In the genomic region with DNA sequence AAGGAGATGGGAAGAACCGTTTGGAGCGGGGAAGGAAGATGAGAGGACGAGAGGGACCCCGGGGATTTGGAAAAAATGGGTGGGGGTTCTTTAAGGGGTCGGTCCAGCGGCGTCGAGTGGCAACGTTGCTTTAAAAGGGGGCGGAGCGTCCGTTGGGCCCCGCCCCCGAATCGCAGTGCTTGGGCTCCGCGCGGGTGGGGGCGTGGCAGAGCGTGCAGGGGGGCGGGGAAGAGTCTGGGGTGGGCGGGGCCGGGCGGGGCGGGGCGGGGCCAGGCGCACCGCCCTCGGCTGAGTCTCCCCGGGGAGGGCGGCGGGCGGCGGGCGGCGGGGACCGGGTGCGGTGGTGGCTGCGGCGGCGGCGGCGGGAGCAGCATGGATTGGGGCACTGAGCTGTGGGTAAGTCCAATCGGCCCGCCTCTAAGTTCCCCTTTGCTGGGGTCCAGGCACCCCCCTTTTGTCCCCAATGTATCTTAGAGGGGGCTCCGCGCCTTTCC, we compare ENCODE assay signal across 8 cellular contexts. TPM values are rescaled to one million over a fixed set of nuclear protein-coding genes. Genes with fewer than 3 reads are reported as not detected.
DNase-seq lines count a peak whose midpoint lies in the region; ATAC-seq and TF ChIP-seq lines count a peak whose summit lies in the region.

A gene with protein sequence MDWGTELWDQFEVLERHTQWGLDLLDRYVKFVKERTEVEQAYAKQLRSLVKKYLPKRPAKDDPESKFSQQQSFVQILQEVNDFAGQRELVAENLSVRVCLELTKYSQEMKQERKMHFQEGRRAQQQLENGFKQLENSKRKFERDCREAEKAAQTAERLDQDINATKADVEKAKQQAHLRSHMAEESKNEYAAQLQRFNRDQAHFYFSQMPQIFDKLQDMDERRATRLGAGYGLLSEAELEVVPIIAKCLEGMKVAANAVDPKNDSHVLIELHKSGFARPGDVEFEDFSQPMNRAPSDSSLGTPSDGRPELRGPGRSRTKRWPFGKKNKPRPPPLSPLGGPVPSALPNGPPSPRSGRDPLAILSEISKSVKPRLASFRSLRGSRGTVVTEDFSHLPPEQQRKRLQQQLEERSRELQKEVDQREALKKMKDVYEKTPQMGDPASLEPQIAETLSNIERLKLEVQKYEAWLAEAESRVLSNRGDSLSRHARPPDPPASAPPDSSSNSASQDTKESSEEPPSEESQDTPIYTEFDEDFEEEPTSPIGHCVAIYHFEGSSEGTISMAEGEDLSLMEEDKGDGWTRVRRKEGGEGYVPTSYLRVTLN (plus strand): TSS at position 291 of the 494 bp plus-strand sequence. CDS start 82 bp downstream, at position 373.

- H3K9ac ChIP-seq in Karpas-422 (ENCODE audit: low read length) (peak within 1 kb of the TSS; percentile 78), trophoblast cell (ENCODE audit: low read length) (peak within 1 kb of the TSS; percentile 94)

- H3K79me1 ChIP-seq in trophoblast cell (ENCODE audit: low read length), result peaks cover 49% of the 10 kb centered on the region

- H4K12ac ChIP-seq in trophoblast cell (ENCODE audit: low read depth, low read length), result peak within 1 kb of the TSS; percentile 89

- no peaks in the 10 kb centered on the region for H3K9me2 ChIP-seq in Karpas-422 (replicated peaks; ENCODE audit: insufficient read depth, low read length)

- peaks cover 24% of the 10 kb centered on the region for H3K4me1 Mint-ChIP-seq in Caco-2 (ENCODE audit: low read depth, unreplicated experiment)

- H3K4me3 ChIP-seq in Caco-2 (ENCODE audit: low read depth, low read length) (peak within 1 kb of the TSS; percentile 95), Karpas-422 (ENCODE audit: low read length) (peak within 1 kb of the TSS; percentile 81), adrenal gland (peak within 1 kb of the TSS; percentile 77 to 90 (median 88)), heart left ventricle (peak within 1 kb of the TSS; percentile 69 to 99 (median 88)), trophoblast cell (ENCODE audit: low read depth, low read length) (peak within 1 kb of the TSS; percentile 94), thyroid gland (replicated peaks in 1 of 3) (peak within 1 kb of the TSS; percentile 43 to 90 (median 86))

- ATAC-seq in heart left ventricle, result peak; percentile 35 to 59 (median 37)
- no peak for ATAC-seq in HG02623 (IDR thresholded peaks at IDR 0.05; ENCODE audit: unreplicated experiment)

- peak within 1 kb of the TSS; percentile 99 for H3K27ac Mint-ChIP-seq in Caco-2 (ENCODE audit: unreplicated experiment)

- TF ChIP-seq CTCF in Caco-2 (IDR thresholded peaks at IDR 0.05; ENCODE audit: insufficient read depth in 1 of 2, low read depth in 1 of 2, low read length in 1 of 2, severe bottlenecking in 1 of 2, unreplicated experiment in 1 of 2) (no peak), adrenal gland (IDR thresholded peaks at IDR 0.05) (no peak), heart left ventricle (IDR thresholded peaks at IDR 0.05) (no peak), thyroid gland (IDR thresholded peaks at IDR 0.05) (no peak)

- H3K4me1 ChIP-seq in Caco-2 (peaks cover 20% of the 10 kb centered on the region), Karpas-422 (ENCODE audit: low read length) (peaks cover 45% of the 10 kb centered on the region), adrenal gland (replicated peaks in 1 of 2) (peaks cover 37 to 50% of the 10 kb centered on the region in 2 donors), heart left ventricle (peaks cover 12 to 68% (median 53%) of the 10 kb centered on the region in 12 donors), trophoblast cell (ENCODE audit: control insufficient read depth in 1 of 2, insufficient read depth in 2 of 2, low read length in 2 of 2) (peaks cover 45 to 46% of the 10 kb centered on the region in 2 experiments), thyroid gland (peaks cover 47 to 48% of the 10 kb centered on the region in 2 donors)

- H2AFZ ChIP-seq in Karpas-422 (ENCODE audit: low read length), result peak within 1 kb of the TSS; percentile 6; the same call in 1 of the 2 replicates
- H2AFZ ChIP-seq in trophoblast cell (ENCODE audit: insufficient read depth, low read length, poor library complexity), result peak within 1 kb of the TSS; percentile 94

- peak within 1 kb of the TSS; percentile 81 for H3K4me2 ChIP-seq in Karpas-422 (ENCODE audit: low read depth, low read length, poor library complexity, severe bottlenecking)
- H3K4me2 ChIP-seq in trophoblast cell (ENCODE audit: low read length), result peak within 1 kb of the TSS; percentile 80

- DNase-seq in Caco-2 (peak; percentile 76 to 81), Karpas-422 (peak; percentile 91), adrenal gland (peak; percentile 81 to 92 (median 89)), heart left ventricle (peak; percentile 87 to 95 (median 91)), trophoblast cell (peak; percentile 77 to 85), thyroid gland (peak; percentile 84 to 87)

- H3K9me3 ChIP-seq in Caco-2 (no peaks in the 10 kb centered on the region), Karpas-422 (ENCODE audit: low read length) (no peaks in the 10 kb centered on the region), adrenal gland (replicated peaks in 1 of 3) (no peaks in the 10 kb centered on the region), heart left ventricle (no peaks in the 10 kb centered on the region), trophoblast cell (ENCODE audit: insufficient read depth, low read depth, low read length) (no peaks in the 10 kb centered on the region), thyroid gland (no peaks in the 10 kb centered on the region)

- H2BK120ac ChIP-seq in trophoblast cell (ENCODE audit: insufficient read depth, low read length, poor library complexity), result peak within 1 kb of the TSS; percentile 95

- CTCF ChIA-PET in Caco-2 (lab: Charles Lee), result interaction anchor here (1.1 to 2.3 kb wide), 2 partner anchors 13 to 124 kb away, joined by 3 to 27 read pairs; no protein-coding TSS in a partner anchor

- H3K27me3 ChIP-seq in Caco-2 (replicated peaks; ENCODE audit: control insufficient read depth, insufficient read depth, low read length), result no peaks in the 10 kb centered on the region
- no peaks in the 10 kb centered on the region for H3K27me3 ChIP-seq in Karpas-422 (ENCODE audit: low read length)
- H3K27me3 ChIP-seq in adrenal gland, result no peaks in the 10 kb centered on the region
- no peaks in the 10 kb centered on the region for H3K27me3 ChIP-seq in heart left ventricle
- H3K27me3 ChIP-seq in trophoblast cell (ENCODE audit: insufficient read depth, low read length), result no peaks in the 10 kb centered on the region
- no peaks in the 10 kb centered on the region for H3K27me3 ChIP-seq in thyroid gland

- H2AK5ac ChIP-seq in trophoblast cell (ENCODE audit: low read length), result peak within 1 kb of the TSS; percentile 94

- peak within 1 kb of the TSS; percentile 95 for H2BK5ac ChIP-seq in trophoblast cell (ENCODE audit: low read depth, low read length, poor library complexity)

- peak within 1 kb of the TSS; percentile 96 for H4K8ac ChIP-seq in trophoblast cell (ENCODE audit: low read depth, low read length)

- intact Hi-C loops in Caco-2 (cut with micrococcal nuclease; ENCODE audit: unreplicated experiment), result no loop called here
- intact Hi-C loops in T-helper 1 cell treated with Interleukin-12 subunit alpha and Interleukin-12 subunit beta and Interleukin-4 antibody, amounts not matched to agents 30 ng/mL and 1 ng/mL, for 36 hours (cut with micrococcal nuclease), result loop anchor here (1.0 to 5.0 kb wide), 5 partner anchors 33 to 1653 kb away; a partner anchor contains a TSS
- intact Hi-C loops in adrenal gland (cut with DNase I), result loop anchor here in 1 of 2 donors (10.0 kb wide), 1 partner anchor 215 kb away; no protein-coding TSS in a partner anchor
- intact Hi-C loops in heart left ventricle (cut with DNase I), result loop anchor here in 9 of 10 donors (1.0 to 10.0 kb wide), 9 partner anchors 14 to 367 kb away; a partner anchor contains a TSS
- intact Hi-C loops in thyroid gland (cut with DNase I), result loop anchor here (5.0 to 10.0 kb wide), 2 partner anchors 107 to 125 kb away; no protein-coding TSS in a partner anchor

- H3K27me3 Mint-ChIP-seq in Caco-2 (ENCODE audit: insufficient read depth, unreplicated experiment), result no peaks in the 10 kb centered on the region

- peak within 1 kb of the TSS; percentile 97 for H3K18ac ChIP-seq in trophoblast cell (ENCODE audit: low read length)

- 0 to 3% (median 0%) methylated on average over 17 to 47 of the region's 47 CpGs for WGBS in adrenal gland, 4 donors
- 0 to 2% (median 1%) methylated on average over 12 to 45 of the region's 47 CpGs for WGBS in heart left ventricle, 4 donors
- WGBS in trophoblast cell (ENCODE audit: extremely low coverage, insufficient coverage, insufficient read length), result no CpG with 5 or more reads among the region's 47 CpGs
- WGBS in thyroid gland, 2 donors, result 0 to 1% methylated on average over 17 to 19 of the region's 47 CpGs

- peak within 1 kb of the TSS; percentile 87 for H3K14ac ChIP-seq in trophoblast cell (ENCODE audit: low read length)

- peak within 1 kb of the TSS; percentile 78 for H3K4me3 Mint-ChIP-seq in Caco-2 (ENCODE audit: unreplicated experiment)

- no peaks in the 10 kb centered on the region for H3K9me3 Mint-ChIP-seq in Caco-2 (ENCODE audit: unreplicated experiment)

- H3K4ac ChIP-seq in trophoblast cell (ENCODE audit: low read depth, low read length), result peak within 1 kb of the TSS; percentile 98

- H4K20me1 ChIP-seq in Karpas-422 (ENCODE audit: insufficient read depth, low read depth, low read length), result no peaks in the 10 kb centered on the region

- no TSS peak for BruUV-seq in Caco-2 (replicated peaks; lab: Mats Ljungman, UMichigan)

- H3K36me3 Mint-ChIP-seq in Caco-2 (ENCODE audit: insufficient read depth, unreplicated experiment), result peaks cover 72% of the 10 kb centered on the region

- H3K36me3 ChIP-seq in Caco-2 (ENCODE audit: control insufficient read depth, insufficient read depth, low read length), result peaks cover 10% of the 10 kb centered on the region
- no peaks in the 10 kb centered on the region for H3K36me3 ChIP-seq in Karpas-422 (ENCODE audit: insufficient read depth, low read length)
- peaks cover 0 to 15% of the 10 kb centered on the region in 2 donors for H3K36me3 ChIP-seq in adrenal gland (replicated peaks in 1 of 2)
- H3K36me3 ChIP-seq in heart left ventricle, result peaks cover 0 to 27% (median 16%) of the 10 kb centered on the region in 9 donors
- H3K36me3 ChIP-seq in trophoblast cell (ENCODE audit: control insufficient read depth in 1 of 2, insufficient read depth in 2 of 2, low read length in 2 of 2), result peaks cover 15 to 20% of the 10 kb centered on the region in 2 experiments
- peaks cover 4 to 6% of the 10 kb centered on the region in 2 donors for H3K36me3 ChIP-seq in thyroid gland

- peak within 1 kb of the TSS; percentile 95 for H4K91ac ChIP-seq in trophoblast cell (ENCODE audit: low read depth, low read length)

- POLR2A ChIA-PET in Caco-2 (lab: Charles Lee), result interaction anchor here (1.0 kb wide), 1 partner anchor 13 kb away, joined by 11 read pairs; no protein-coding TSS in a partner anchor

- peak within 1 kb of the TSS; percentile 87 for H2BK12ac ChIP-seq in trophoblast cell (ENCODE audit: low read length)

- H3K79me2 ChIP-seq in Karpas-422 (ENCODE audit: low read length) (0 out of 2 replicates have a peak, but pooled peaks cover 3% of the 10 kb centered on the region), trophoblast cell (ENCODE audit: control insufficient read depth, insufficient read depth, low read length, poor library complexity) (peaks cover 21% of the 10 kb centered on the region)

- H3K23ac ChIP-seq in trophoblast cell (ENCODE audit: low read length), result no peak within 1 kb of the TSS

- TF ChIP-seq POLR2A in adrenal gland (IDR thresholded peaks at IDR 0.05) (peak; percentile 28 to 42), heart left ventricle (IDR thresholded peaks at IDR 0.05) (peak in 1 of 2 donors; percentile 82), thyroid gland (IDR thresholded peaks at IDR 0.05) (peak in 1 of 2 donors; percentile 49)

- peak within 1 kb of the TSS; percentile 39 for H3K27ac ChIP-seq in Karpas-422 (ENCODE audit: low read length)
- peak within 1 kb of the TSS; percentile 35 to 92 (median 90) for H3K27ac ChIP-seq in adrenal gland
- peak within 1 kb of the TSS; percentile 88 to 99 (median 95) for H3K27ac ChIP-seq in heart left ventricle
- peak within 1 kb of the TSS; percentile 83 for H3K27ac ChIP-seq in trophoblast cell (ENCODE audit: low read depth, low read length)
- H3K27ac ChIP-seq in thyroid gland, result peak within 1 kb of the TSS; percentile 85 to 93 (median 93)

RNA-seq across cellular contexts. Expression of the gene that starts here (rescaled TPM):
- total RNA-seq in Caco-2 (2022) (106 and 107 TPM in 2 replicates), adrenal gland (10 to 100 TPM; 35.4 to 99.9 (median 74.8) TPM), heart left ventricle (100 to 1,000 TPM in 3 of 9 donors, 10 to 100 TPM in 6; 62.5 to 135 (median 72.8) TPM), thyroid gland (10 to 100 TPM; 48.9 to 65.8 (median 58.8) TPM)
- 6.5 and 15.7 TPM in 2 replicates for total RNA-seq in Karpas-422 (2014; rRNA removed; shearing (Covaris generic); ENCODE audit: low replicate concordance)
- total RNA-seq in T-helper 1 cell treated with Interleukin-12 subunit alpha and Interleukin-12 subunit beta and Interleukin-4 antibody, amounts not matched to agents 30 ng/mL and 1 ng/mL, for 36 hours, result 24.5 and 26.6 TPM in 2 replicates
- polyA plus RNA-seq in adrenal gland (100 to 1,000 TPM in 2 of 3 donors, 10 to 100 TPM in 1; 33.5 to 425 (median 228) TPM), heart left ventricle (100 to 1,000 TPM; 110 to 172 TPM)
- 86.9 and 89.2 TPM in 2 replicates for polyA plus RNA-seq in trophoblast cell (2013)

Comparison
In these comparisons a context has a peak if more than half of its experiments do, and no peak if none do; other contexts are left out.
1. H3K27ac ChIP-seq: peak in every context shown above with its lines; median percentile 95 in heart left ventricle; 93 in thyroid gland; 90 in adrenal gland; 83 in trophoblast cell; 39 in Karpas-422.